8 cellular contexts compared by ENCODE assay signal in genomic region chr17:35089846-35090193, GRCh38. TPM values are rescaled to one million over a fixed set of nuclear protein-coding genes. Genes with fewer than 3 reads are reported as not detected.
DNase-seq lines count a peak whose midpoint lies in the region; ATAC-seq and TF ChIP-seq lines count a peak whose summit lies in the region.

No MANE protein-coding gene starts in this region.

- H3K4me3 ChIP-seq in brain microvascular endothelial cell (ENCODE audit: low read depth, low read length), result no peak overlapping the region

- TF ChIP-seq CTCF in brain microvascular endothelial cell (IDR thresholded peaks at IDR 0.05; ENCODE audit: low read depth, low read length, missing control alignments), result peak; percentile 40

- ATAC-seq in HG02763 (IDR thresholded peaks at IDR 0.05; ENCODE audit: unreplicated experiment), result peak; percentile 1

- in situ Hi-C loops in brain microvascular endothelial cell (cut with HindIII; ENCODE audit: low pct_ligation_motif_present, low sequenced_read_pairs), result no loop called here

- H3K27me3 ChIP-seq in brain microvascular endothelial cell (replicated peaks), result no peaks in the 10 kb centered on the region

- no peaks in the 10 kb centered on the region for H3K36me3 ChIP-seq in brain microvascular endothelial cell (replicated peaks)

- H3K27ac ChIP-seq in brain microvascular endothelial cell, result peak overlapping the region; percentile 34

- DNase-seq in Daoy (ENCODE audit: low read depth) (peak; percentile 72), RPMI8226 (peak; percentile 25), brain microvascular endothelial cell (no peak), kidney tubule cell (ENCODE audit: low spot score) (peak; percentile 82), OCI-M2 (lab: John Stamatoyannopoulos, UW; ENCODE audit: unreplicated experiment) (no peak), NCI-H2227 treated with DMSO at 0.1 percent for 48 hours (lab: John Stamatoyannopoulos, UW) (no peak)
- peak; percentile 7 to 18 for DNase-seq in stimulated activated CD8-positive, alpha-beta memory T cell treated with anti-CD3 and anti-CD28 coated beads, Interleukin-15, amount 100 ng/mL, for 4 hours (ENCODE audit: low read depth in 2 of 2)

RNA-seq across cellular contexts. Expression of gene RFFL, which starts 26.3 kb away (rescaled TPM):
- total RNA-seq in Daoy (2014; rRNA removed; shearing (Covaris generic)), result 16.8 and 17.0 TPM in 2 replicates

RNA-seq across cellular contexts. Expression of gene RAD51D, which starts 29.8 kb away (rescaled TPM):
- 8.2 and 9.3 TPM in 2 replicates for total RNA-seq in Daoy (2014; rRNA removed; shearing (Covaris generic))

RNA-seq across cellular contexts. Expression of gene FNDC8, which starts 31.6 kb away (rescaled TPM):
- total RNA-seq in Daoy (2014; rRNA removed; shearing (Covaris generic)), result not detected in 2 replicates

RNA-seq across cellular contexts. Expression of gene NLE1, which starts 52.3 kb away (rescaled TPM):
- 47.7 and 68.9 TPM in 2 replicates for total RNA-seq in Daoy (2014; rRNA removed; shearing (Covaris generic))

RNA-seq across cellular contexts. Expression of gene UNC45B, which starts 57.8 kb away (rescaled TPM):
- not detected in 2 replicates for total RNA-seq in Daoy (2014; rRNA removed; shearing (Covaris generic))

Comparison
In these comparisons a context has a peak if more than half of its experiments do, and no peak if none do; other contexts are left out.
1. DNase-seq: peak in Daoy (single experiment), RPMI8226 (single experiment), kidney tubule cell (single experiment) and stimulated activated CD8-positive, alpha-beta memory T cell treated with anti-CD3 and anti-CD28 coated beads, Interleukin-15, amount 100 ng/mL, for 4 hours (2 of 2); none in brain microvascular endothelial cell (single experiment), OCI-M2 (single experiment) and NCI-H2227 treated with DMSO at 0.1 percent for 48 hours (single experiment).